Comparison of ENCODE assay signal across 1 cellular context in the genomic region with DNA sequence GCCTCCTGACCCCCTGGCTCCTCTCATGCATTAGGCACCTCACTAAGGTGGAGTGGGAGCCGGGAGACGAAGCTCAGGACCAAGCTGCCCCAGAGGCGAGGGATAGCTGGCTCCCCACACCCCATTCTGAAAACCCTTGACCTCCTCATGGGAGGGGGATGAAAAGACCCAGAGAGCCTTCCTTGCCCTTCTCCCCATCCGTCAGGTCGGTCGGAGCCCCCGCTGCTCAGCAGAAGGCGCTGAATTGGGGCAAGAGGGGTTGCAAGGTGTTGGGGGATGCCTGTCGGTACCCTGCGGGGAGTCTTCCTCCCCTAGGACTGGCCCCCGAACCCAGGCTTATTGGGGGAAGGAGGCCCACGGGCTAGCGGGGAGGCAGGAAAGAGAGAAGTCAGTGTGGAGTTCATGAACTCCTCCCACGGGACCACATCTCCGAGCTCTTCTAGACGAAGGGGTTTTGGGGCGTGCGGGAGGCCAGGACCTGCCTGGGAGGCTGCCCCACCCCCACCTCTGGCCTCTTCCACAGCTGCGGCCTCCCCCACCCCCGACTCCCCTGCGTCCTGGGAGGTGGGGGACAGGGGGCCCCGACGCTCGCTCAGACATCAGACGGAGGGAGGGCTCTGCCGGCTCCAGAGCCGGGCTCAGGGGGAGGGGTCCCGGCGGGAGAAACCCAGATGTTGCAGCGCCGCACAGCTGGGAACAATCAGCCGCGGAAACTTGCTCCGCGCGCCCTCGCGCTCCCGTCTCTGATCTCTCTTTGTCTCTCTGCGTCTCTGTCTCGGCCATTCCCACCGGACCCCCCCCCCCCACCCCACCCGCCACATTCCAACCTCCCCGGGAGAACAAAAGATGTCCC.
TF ChIP-seq lines count a peak whose summit lies in the region.

No MANE protein-coding gene starts in this region.

TF ChIP-seq in IMR-90, 13 proteins besides CTCF, POLR2A, EP300 and RAD21 (continued from another document):
- TF ChIP-seq, protein P1, sequence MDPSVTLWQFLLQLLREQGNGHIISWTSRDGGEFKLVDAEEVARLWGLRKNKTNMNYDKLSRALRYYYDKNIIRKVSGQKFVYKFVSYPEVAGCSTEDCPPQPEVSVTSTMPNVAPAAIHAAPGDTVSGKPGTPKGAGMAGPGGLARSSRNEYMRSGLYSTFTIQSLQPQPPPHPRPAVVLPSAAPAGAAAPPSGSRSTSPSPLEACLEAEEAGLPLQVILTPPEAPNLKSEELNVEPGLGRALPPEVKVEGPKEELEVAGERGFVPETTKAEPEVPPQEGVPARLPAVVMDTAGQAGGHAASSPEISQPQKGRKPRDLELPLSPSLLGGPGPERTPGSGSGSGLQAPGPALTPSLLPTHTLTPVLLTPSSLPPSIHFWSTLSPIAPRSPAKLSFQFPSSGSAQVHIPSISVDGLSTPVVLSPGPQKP (IDR thresholded peaks at IDR 0.05; ENCODE audit: borderline replicate concordance, low read depth, low read length) = no peak
- no peak for TF ChIP-seq FOS (IDR thresholded peaks at IDR 0.05; ENCODE audit: low read depth, low read length)
- no peak for TF ChIP-seq CHD1 (IDR thresholded peaks at IDR 0.05; ENCODE audit: low read depth, low read length)
- TF ChIP-seq, protein P2, sequence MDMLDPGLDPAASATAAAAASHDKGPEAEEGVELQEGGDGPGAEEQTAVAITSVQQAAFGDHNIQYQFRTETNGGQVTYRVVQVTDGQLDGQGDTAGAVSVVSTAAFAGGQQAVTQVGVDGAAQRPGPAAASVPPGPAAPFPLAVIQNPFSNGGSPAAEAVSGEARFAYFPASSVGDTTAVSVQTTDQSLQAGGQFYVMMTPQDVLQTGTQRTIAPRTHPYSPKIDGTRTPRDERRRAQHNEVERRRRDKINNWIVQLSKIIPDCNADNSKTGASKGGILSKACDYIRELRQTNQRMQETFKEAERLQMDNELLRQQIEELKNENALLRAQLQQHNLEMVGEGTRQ (IDR thresholded peaks at IDR 0.05; ENCODE audit: low read depth, low read length) = no peak
- TF ChIP-seq NFE2L2 (IDR thresholded peaks at IDR 0.05; ENCODE audit: low read depth, low read length) = no peak
- TF ChIP-seq SMC3 (IDR thresholded peaks at IDR 0.05; ENCODE audit: low read depth, low read length) = no peak
- no peak for TF ChIP-seq BHLHE40 (IDR thresholded peaks at IDR 0.05; ENCODE audit: low read depth, low read length)
- no peak for TF ChIP-seq MXI1 (IDR thresholded peaks at IDR 0.05; ENCODE audit: borderline replicate concordance, low read depth, low read length)
- TF ChIP-seq MAFK (IDR thresholded peaks at IDR 0.05; ENCODE audit: low read depth, low read length) = no peak
- TF ChIP-seq MAZ (IDR thresholded peaks at IDR 0.05; ENCODE audit: borderline replicate concordance, low read depth, low read length) = no peak
